2 cellular contexts compared by ENCODE assay signal in the genomic region with DNA sequence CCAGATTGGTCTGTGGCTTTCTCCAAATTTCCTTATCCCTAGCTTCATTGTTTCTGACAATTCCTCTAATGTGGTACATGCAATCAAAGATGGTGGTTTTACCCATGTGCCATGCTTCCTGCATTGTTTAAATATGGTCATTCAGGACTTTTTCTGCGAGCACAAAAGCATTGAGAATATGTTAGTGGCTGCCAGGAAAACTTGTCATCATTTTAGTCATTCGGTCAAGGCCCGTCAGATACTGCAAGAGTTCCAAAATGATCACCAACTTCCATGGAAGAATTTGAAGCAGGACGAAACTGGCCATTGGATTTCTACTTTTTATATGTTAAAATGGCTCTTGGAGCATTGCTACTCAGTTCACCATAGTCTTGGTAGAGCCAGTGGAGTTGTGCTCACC.
TF ChIP-seq lines count a peak whose summit lies in the region.

No MANE protein-coding gene starts in this region.

TF ChIP-seq in HepG2, 621 proteins besides CTCF, POLR2A, EP300 and RAD21:
- TF ChIP-seq ZNF746 (CRISPR knock-in tag; IDR thresholded peaks at IDR 0.05) (no peak), ZKSCAN1 (IDR thresholded peaks at IDR 0.05; ENCODE audit: low read length) (no peak), RBAK (CRISPR knock-in tag; IDR thresholded peaks at IDR 0.05) (no peak)
- TF ChIP-seq, protein P1, sequence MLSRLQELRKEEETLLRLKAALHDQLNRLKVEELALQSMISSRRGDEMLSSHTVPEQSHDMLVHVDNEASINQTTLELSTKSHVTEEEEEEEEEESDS (CRISPR knock-in tag; IDR thresholded peaks at IDR 0.05; ENCODE audit: borderline replicate concordance) = no peak
- TF ChIP-seq, protein P2, sequence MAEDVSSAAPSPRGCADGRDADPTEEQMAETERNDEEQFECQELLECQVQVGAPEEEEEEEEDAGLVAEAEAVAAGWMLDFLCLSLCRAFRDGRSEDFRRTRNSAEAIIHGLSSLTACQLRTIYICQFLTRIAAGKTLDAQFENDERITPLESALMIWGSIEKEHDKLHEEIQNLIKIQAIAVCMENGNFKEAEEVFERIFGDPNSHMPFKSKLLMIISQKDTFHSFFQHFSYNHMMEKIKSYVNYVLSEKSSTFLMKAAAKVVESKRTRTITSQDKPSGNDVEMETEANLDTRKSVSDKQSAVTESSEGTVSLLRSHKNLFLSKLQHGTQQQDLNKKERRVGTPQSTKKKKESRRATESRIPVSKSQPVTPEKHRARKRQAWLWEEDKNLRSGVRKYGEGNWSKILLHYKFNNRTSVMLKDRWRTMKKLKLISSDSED (CRISPR knock-in tag; IDR thresholded peaks at IDR 0.05) = no peak
- TF ChIP-seq, protein P3, sequence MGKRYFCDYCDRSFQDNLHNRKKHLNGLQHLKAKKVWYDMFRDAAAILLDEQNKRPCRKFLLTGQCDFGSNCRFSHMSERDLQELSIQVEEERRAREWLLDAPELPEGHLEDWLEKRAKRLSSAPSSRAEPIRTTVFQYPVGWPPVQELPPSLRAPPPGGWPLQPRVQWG (CRISPR knock-in tag; IDR thresholded peaks at IDR 0.05; ENCODE audit: borderline replicate concordance, low read depth) = no peak
- TF ChIP-seq, protein P4, sequence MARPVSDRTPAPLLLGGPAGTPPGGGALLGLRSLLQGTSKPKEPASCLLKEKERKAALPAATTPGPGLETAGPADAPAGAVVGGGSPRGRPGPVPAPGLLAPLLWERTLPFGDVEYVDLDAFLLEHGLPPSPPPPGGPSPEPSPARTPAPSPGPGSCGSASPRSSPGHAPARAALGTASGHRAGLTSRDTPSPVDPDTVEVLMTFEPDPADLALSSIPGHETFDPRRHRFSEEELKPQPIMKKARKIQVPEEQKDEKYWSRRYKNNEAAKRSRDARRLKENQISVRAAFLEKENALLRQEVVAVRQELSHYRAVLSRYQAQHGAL (CRISPR knock-in tag; IDR thresholded peaks at IDR 0.05; ENCODE audit: not compliant biosample characterization) = no peak
TF ChIP-seq in HepG2: peak in this region for 0.

TF ChIP-seq in WTC11, 78 proteins besides CTCF, POLR2A, EP300 and RAD21:
- TF ChIP-seq JUN (CRISPR knock-in tag; IDR thresholded peaks at IDR 0.05) (no peak), ZNF396 (CRISPR knock-in tag; IDR thresholded peaks at IDR 0.05; ENCODE audit: borderline replicate concordance) (no peak), ZNF219 (CRISPR knock-in tag; IDR thresholded peaks at IDR 0.05; ENCODE audit: borderline replicate concordance) (no peak)
- TF ChIP-seq, protein P5, sequence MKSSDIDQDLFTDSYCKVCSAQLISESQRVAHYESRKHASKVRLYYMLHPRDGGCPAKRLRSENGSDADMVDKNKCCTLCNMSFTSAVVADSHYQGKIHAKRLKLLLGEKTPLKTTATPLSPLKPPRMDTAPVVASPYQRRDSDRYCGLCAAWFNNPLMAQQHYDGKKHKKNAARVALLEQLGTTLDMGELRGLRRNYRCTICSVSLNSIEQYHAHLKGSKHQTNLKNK (CRISPR knock-in tag; IDR thresholded peaks at IDR 0.05) = no peak
- TF ChIP-seq, protein P6, sequence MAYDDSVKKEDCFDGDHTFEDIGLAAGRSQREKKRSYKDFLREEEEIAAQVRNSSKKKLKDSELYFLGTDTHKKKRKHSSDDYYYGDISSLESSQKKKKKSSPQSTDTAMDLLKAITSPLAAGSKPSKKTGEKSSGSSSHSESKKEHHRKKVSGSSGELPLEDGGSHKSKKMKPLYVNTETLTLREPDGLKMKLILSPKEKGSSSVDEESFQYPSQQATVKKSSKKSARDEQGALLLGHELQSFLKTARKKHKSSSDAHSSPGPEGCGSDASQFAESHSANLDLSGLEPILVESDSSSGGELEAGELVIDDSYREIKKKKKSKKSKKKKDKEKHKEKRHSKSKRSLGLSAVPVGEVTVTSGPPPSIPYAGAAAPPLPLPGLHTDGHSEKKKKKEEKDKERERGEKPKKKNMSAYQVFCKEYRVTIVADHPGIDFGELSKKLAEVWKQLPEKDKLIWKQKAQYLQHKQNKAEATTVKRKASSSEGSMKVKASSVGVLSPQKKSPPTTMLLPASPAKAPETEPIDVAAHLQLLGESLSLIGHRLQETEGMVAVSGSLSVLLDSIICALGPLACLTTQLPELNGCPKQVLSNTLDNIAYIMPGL (CRISPR knock-in tag; IDR thresholded peaks at IDR 0.05) = no peak
